In the genomic region with DNA sequence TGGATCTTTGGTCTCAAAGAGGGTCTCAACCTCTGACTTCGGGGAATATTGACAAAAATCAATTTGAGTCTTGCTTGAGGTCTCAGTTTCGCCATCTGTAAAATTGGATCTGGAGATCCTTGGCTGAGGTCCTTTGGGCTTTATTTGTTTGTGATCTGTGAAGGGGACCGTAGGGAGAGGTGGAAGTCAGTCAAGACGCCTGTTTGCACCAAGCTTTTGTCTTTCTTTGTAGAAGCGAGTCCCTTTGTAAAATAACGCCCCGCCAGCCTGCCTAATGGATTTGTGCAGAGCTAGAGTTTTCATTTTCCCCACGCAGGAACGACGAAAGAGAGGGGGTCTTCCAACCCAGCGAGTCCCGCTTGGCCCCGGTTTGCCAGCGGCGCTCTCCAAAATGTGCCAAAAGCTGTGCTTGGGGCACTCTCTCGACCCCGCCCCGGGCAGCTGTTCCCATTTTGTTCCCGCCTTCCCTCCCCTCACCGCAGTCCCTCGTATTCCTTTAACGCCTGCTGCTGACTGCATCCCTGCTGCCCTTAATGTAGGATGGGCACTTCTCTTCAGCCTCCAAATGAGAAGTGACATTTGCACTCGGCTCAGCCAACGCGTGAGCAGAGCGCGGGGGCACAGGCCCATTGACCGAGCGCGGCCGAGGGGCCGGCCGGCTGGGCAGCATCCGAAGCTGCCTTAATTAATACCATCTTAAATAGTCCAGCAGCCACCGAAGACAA, we compare ENCODE assay signal across 17 cellular contexts. TPM values are rescaled to one million over a fixed set of nuclear protein-coding genes. Genes with fewer than 3 reads are reported as not detected.
DNase-seq lines count a peak whose midpoint lies in the region; ATAC-seq and TF ChIP-seq lines count a peak whose summit lies in the region.
"Had no signal": no experiment of that assay in that cellular context is flagged by ENCODE, and none has a peak within 500 bp of the region (broad histone marks: within the 10 kb centered on the region; RNA-seq: fewer than 3 reads in every experiment).

No MANE protein-coding gene starts in this region.

- H2AK5ac ChIP-seq in mesenchymal stem cell (ENCODE audit: low read length, severe bottlenecking) = no peak overlapping the region

- H3K18ac ChIP-seq in mesenchymal stem cell (ENCODE audit: low read depth in 1 of 2, low read length in 2 of 2) = no peak overlapping the region

- H3F3A ChIP-seq in PC-3 (ENCODE audit: low read length, unreplicated experiment) = no peaks in the 10 kb centered on the region

- H3K9me3 ChIP-seq in PC-3 (ENCODE audit: low read length) = no peaks in the 10 kb centered on the region
- no peaks in the 10 kb centered on the region for H3K9me3 ChIP-seq in mesenchymal stem cell (ENCODE audit: control insufficient read depth, low read length)
- H3K9me3 ChIP-seq: right lobe of liver, SK-N-SH, transverse colon had no signal

- H3K36me3 ChIP-seq in PC-3 (ENCODE audit: low read depth, low read length) = no peaks in the 10 kb centered on the region
- H3K36me3 ChIP-seq in mesenchymal stem cell (ENCODE audit: control insufficient read depth in 1 of 2, insufficient read depth in 2 of 2, low read depth in 1 of 2, low read length in 2 of 2) = no peaks in the 10 kb centered on the region
- H3K36me3 ChIP-seq: right lobe of liver, transverse colon had no signal

- H4K8ac ChIP-seq in mesenchymal stem cell (ENCODE audit: low read length) = no peak overlapping the region

- H3K27ac Mint-ChIP-seq in activated naive CD8-positive, alpha-beta T cell treated with anti-CD3 and anti-CD28 coated beads, Interleukin-2, amount 10 ng/mL, durations not matched to agents 7 days and 5 days = no peak overlapping the region
- no peak overlapping the region for H3K27ac Mint-ChIP-seq in activated naive CD8-positive, alpha-beta T cell treated with anti-CD3 and anti-CD28 coated beads for 36 hours
- peak overlapping the region; percentile 27 for H3K27ac Mint-ChIP-seq in type B pancreatic cell

- H2BK5ac ChIP-seq in mesenchymal stem cell (ENCODE audit: low read depth, low read length, poor library complexity, severe bottlenecking) = no peak overlapping the region

- H3K23ac ChIP-seq in mesenchymal stem cell (ENCODE audit: low read length in 2 of 2) = no peak overlapping the region

- peaks cover 92% of the 10 kb centered on the region for H3K27me3 Mint-ChIP-seq in activated naive CD8-positive, alpha-beta T cell treated with anti-CD3 and anti-CD28 coated beads, Interleukin-2, amount 10 ng/mL, durations not matched to agents 7 days and 5 days
- H3K27me3 Mint-ChIP-seq in activated naive CD8-positive, alpha-beta T cell treated with anti-CD3 and anti-CD28 coated beads for 36 hours = peaks cover 88% of the 10 kb centered on the region
- H3K27me3 Mint-ChIP-seq in type B pancreatic cell = peaks cover 94% of the 10 kb centered on the region

- H2BK15ac ChIP-seq in mesenchymal stem cell (ENCODE audit: low read depth, poor library complexity, severe bottlenecking) = no peak overlapping the region

- H3K14ac ChIP-seq in mesenchymal stem cell (ENCODE audit: low read length in 2 of 2) = no peak overlapping the region

- H3K4me3 Mint-ChIP-seq in activated naive CD8-positive, alpha-beta T cell treated with anti-CD3 and anti-CD28 coated beads, Interleukin-2, amount 10 ng/mL, durations not matched to agents 7 days and 5 days = peak overlapping the region; percentile 27
- no peak overlapping the region for H3K4me3 Mint-ChIP-seq in activated naive CD8-positive, alpha-beta T cell treated with anti-CD3 and anti-CD28 coated beads for 36 hours
- H3K4me3 Mint-ChIP-seq in type B pancreatic cell = peak overlapping the region; percentile 87
- H3K4me3 Mint-ChIP-seq: central memory CD8-positive, alpha-beta T cell had no signal

- peaks cover 4% of the 10 kb centered on the region for H3K4me1 Mint-ChIP-seq in activated naive CD8-positive, alpha-beta T cell treated with anti-CD3 and anti-CD28 coated beads, Interleukin-2, amount 10 ng/mL, durations not matched to agents 7 days and 5 days
- H3K4me1 Mint-ChIP-seq in activated naive CD8-positive, alpha-beta T cell treated with anti-CD3 and anti-CD28 coated beads for 36 hours = peaks cover 22% of the 10 kb centered on the region
- peaks cover 38% of the 10 kb centered on the region for H3K4me1 Mint-ChIP-seq in type B pancreatic cell (ENCODE audit: unreplicated experiment)

- ATAC-seq in activated naive CD8-positive, alpha-beta T cell treated with anti-CD3 and anti-CD28 coated beads, Interleukin-2, amount 10 ng/mL, durations not matched to agents 7 days and 5 days (ENCODE audit: low read depth) = no peak
- ATAC-seq in PC-3 = no peak
- ATAC-seq: left colon, right lobe of liver had no signal

- no peaks in the 10 kb centered on the region for H4K20me1 ChIP-seq in PC-3 (ENCODE audit: low read length)

- TF ChIP-seq CTCF in type B pancreatic cell (conservative IDR thresholded peaks at IDR 0.05) (no peak), PC-3 (conservative IDR thresholded peaks at IDR 0.05; ENCODE audit: low read depth, low read length) (no peak)

- H4K91ac ChIP-seq in mesenchymal stem cell (ENCODE audit: low read length) = no peak overlapping the region

- H2AFZ ChIP-seq in PC-3 (ENCODE audit: low read length) (no peak overlapping the region), mesenchymal stem cell (ENCODE audit: low read depth, low read length) (no peak overlapping the region)

- no peaks in the 10 kb centered on the region for H3K9me2 ChIP-seq in PC-3 (replicated peaks; ENCODE audit: low read length)
- H3K9me2 ChIP-seq: SK-N-SH had no signal

- no peak overlapping the region for H3K9ac ChIP-seq in PC-3 (ENCODE audit: low read length)
- H3K9ac ChIP-seq in mesenchymal stem cell (ENCODE audit: low read length) = no peak overlapping the region
- H3K9ac ChIP-seq: SK-N-SH had no signal

- H3K4me2 ChIP-seq in PC-3 (ENCODE audit: low read length) = no peak overlapping the region
- H3K4me2 ChIP-seq in mesenchymal stem cell (ENCODE audit: low read length, poor library complexity, severe bottlenecking) = no peak overlapping the region

- WGBS in mesenchymal stem cell = 2% methylated on average over 35 of the region's 35 CpGs

- peaks cover 2% of the 10 kb centered on the region for H3K36me3 Mint-ChIP-seq in activated naive CD8-positive, alpha-beta T cell treated with anti-CD3 and anti-CD28 coated beads, Interleukin-2, amount 10 ng/mL, durations not matched to agents 7 days and 5 days
- no peaks in the 10 kb centered on the region for H3K36me3 Mint-ChIP-seq in activated naive CD8-positive, alpha-beta T cell treated with anti-CD3 and anti-CD28 coated beads for 36 hours
- no peaks in the 10 kb centered on the region for H3K36me3 Mint-ChIP-seq in type B pancreatic cell

- intact Hi-C loops in PC-3 (cut with micrococcal nuclease) = no loop called here

- no peaks in the 10 kb centered on the region for H3K4me1 ChIP-seq in PC-3 (ENCODE audit: insufficient read depth, low read length)
- H3K4me1 ChIP-seq in mesenchymal stem cell (ENCODE audit: control insufficient read depth, insufficient read depth, low read depth, low read length) = peaks cover 34% of the 10 kb centered on the region

- H3K27ac ChIP-seq in caudate nucleus (ENCODE audit: low read depth, low read length) = peak overlapping the region; percentile 27
- H3K27ac ChIP-seq in PC-3 (ENCODE audit: low read length) = no peak overlapping the region
- no peak overlapping the region for H3K27ac ChIP-seq in mesenchymal stem cell (ENCODE audit: low read length, poor library complexity, severe bottlenecking)
- H3K27ac ChIP-seq: right lobe of liver, transverse colon had no signal

- H2BK120ac ChIP-seq in mesenchymal stem cell (ENCODE audit: low read depth, low read length) = no peak overlapping the region

- H3K9me3 Mint-ChIP-seq in activated naive CD8-positive, alpha-beta T cell treated with anti-CD3 and anti-CD28 coated beads, Interleukin-2, amount 10 ng/mL, durations not matched to agents 7 days and 5 days = no peaks in the 10 kb centered on the region
- no peaks in the 10 kb centered on the region for H3K9me3 Mint-ChIP-seq in activated naive CD8-positive, alpha-beta T cell treated with anti-CD3 and anti-CD28 coated beads for 36 hours
- H3K9me3 Mint-ChIP-seq in type B pancreatic cell = no peaks in the 10 kb centered on the region
- H3K9me3 Mint-ChIP-seq: central memory CD8-positive, alpha-beta T cell had no signal

- no peak overlapping the region for H2BK12ac ChIP-seq in mesenchymal stem cell (ENCODE audit: low read length in 2 of 2)

- no peak overlapping the region for H3K4ac ChIP-seq in mesenchymal stem cell (ENCODE audit: low read depth in 1 of 2, low read length in 2 of 2)

- H3K27me3 ChIP-seq in PC-3 (ENCODE audit: low read length) (peaks cover 80% of the 10 kb centered on the region), mesenchymal stem cell (ENCODE audit: control insufficient read depth in 1 of 2, insufficient read depth in 1 of 2, low read length in 2 of 2) (peaks cover 38 to 98% of the 10 kb centered on the region in 2 experiments)

- BruUV-seq in PC-3 (replicated peaks; lab: Mats Ljungman, UMichigan) = no TSS peak

- POLR2A ChIA-PET in activated naive CD8-positive, alpha-beta T cell treated with anti-CD3 and anti-CD28 coated beads, Interleukin-2, amount 10 ng/mL, durations not matched to agents 7 days and 5 days (lab: Charles Lee) = no interaction called here
- POLR2A ChIA-PET in PC-3 (lab: Charles Lee; ENCODE audit: unreplicated experiment) = no interaction called here

- H3K79me2 ChIP-seq in PC-3 (ENCODE audit: low read length) = no peaks in the 10 kb centered on the region

- no peaks in the 10 kb centered on the region for H3K79me1 ChIP-seq in mesenchymal stem cell (replicated peaks; ENCODE audit: low read length, poor library complexity, severe bottlenecking)

- H3K4me3 ChIP-seq in PC-3 (ENCODE audit: low read length) = no peak overlapping the region
- H3K4me3 ChIP-seq in mesenchymal stem cell (ENCODE audit: insufficient read depth in 1 of 2, low read depth in 1 of 2, low read length in 2 of 2) = no peak overlapping the region
- H3K4me3 ChIP-seq: right lobe of liver had no signal

- TF ChIP-seq POLR2A in erythroblast (IDR thresholded peaks at IDR 0.05; ENCODE audit: low read length) = no peak

- CTCF ChIA-PET in PC-3 (lab: Charles Lee) = no interaction called here

- no peak for DNase-seq in activated naive CD8-positive, alpha-beta T cell treated with anti-CD3 and anti-CD28 coated beads, Interleukin-2, amount 10 ng/mL, durations not matched to agents 7 days and 5 days
- no peak for DNase-seq in activated naive CD8-positive, alpha-beta T cell treated with anti-CD3 and anti-CD28 coated beads for 36 hours
- peak in 1 of 61 donors; percentile 79 for DNase-seq in caudate nucleus (lab: John Stamatoyannopoulos, UW)
- peak; percentile 31 for DNase-seq in iPS-NIHi11 (ENCODE audit: low spot score)
- no peak for DNase-seq in type B pancreatic cell (ENCODE audit: extremely low spot score, unreplicated experiment)
- DNase-seq in erythroblast (lab: John Stamatoyannopoulos, UW) = no peak
- no peak for DNase-seq in PC-3
- no peak for DNase-seq in mesenchymal stem cell
- DNase-seq: left colon; NCI-H1694 treated with DMSO at 0.1 percent for 48 hours; right lobe of liver; SK-N-SH; stimulated activated CD4-positive, alpha-beta T cell treated with anti-CD3 and anti-CD28 coated beads, Interleukin-4, amount 100 ng/mL, for 1 hour; transverse colon had no signal

RNA-seq across cellular contexts. Expression of gene ZIC5, which starts 13.0 kb away (rescaled TPM):
- not detected for total RNA-seq in activated naive CD8-positive, alpha-beta T cell treated with anti-CD3 and anti-CD28 coated beads, Interleukin-2, amount 10 ng/mL, durations not matched to agents 7 days and 5 days
- not detected for total RNA-seq in activated naive CD8-positive, alpha-beta T cell treated with anti-CD3 and anti-CD28 coated beads for 36 hours
- total RNA-seq in type B pancreatic cell (ENCODE audit: low replicate concordance) = 0.05 and 15.1 TPM in 2 replicates
- total RNA-seq in PC-3 (2014; rRNA removed) = not detected in 2 replicates
- polyA plus RNA-seq in mesenchymal stem cell (2013, experiment 1 of 2) = not detected
- polyA plus RNA-seq in mesenchymal stem cell (2013, experiment 2 of 2) = not detected
- total RNA-seq: left colon, MCF 10A, right lobe of liver, transverse colon had no signal
- polyA plus RNA-seq: esophagus, SK-N-SH had no signal

RNA-seq across cellular contexts. Expression of gene ZIC2, which starts 23.0 kb away (rescaled TPM):
- not detected for total RNA-seq in activated naive CD8-positive, alpha-beta T cell treated with anti-CD3 and anti-CD28 coated beads, Interleukin-2, amount 10 ng/mL, durations not matched to agents 7 days and 5 days
- total RNA-seq in activated naive CD8-positive, alpha-beta T cell treated with anti-CD3 and anti-CD28 coated beads for 36 hours = not detected
- total RNA-seq in type B pancreatic cell (ENCODE audit: low replicate concordance) = 0.59 and 129 TPM in 2 replicates
- not detected in 2 replicates for total RNA-seq in PC-3 (2014; rRNA removed)
- polyA plus RNA-seq in mesenchymal stem cell (2013, experiment 1 of 2) = not detected
- polyA plus RNA-seq in mesenchymal stem cell (2013, experiment 2 of 2) = not detected
- total RNA-seq: transverse colon had no signal
- polyA plus RNA-seq: SK-N-SH had no signal
